Comparison of ENCODE assay signal across 8 cellular contexts in genomic region chr12:64824500-64825142, GRCh38. TPM values are rescaled to one million over a fixed set of nuclear protein-coding genes. Genes with fewer than 3 reads are reported as not detected.
DNase-seq lines count a peak whose midpoint lies in the region; ATAC-seq and TF ChIP-seq lines count a peak whose summit lies in the region.

TBC1D30 (plus strand) TSS chr12:64824647; CDS start chr12:64824880, 233 bp downstream.

- H4K20me1 ChIP-seq in GM23248 (ENCODE audit: insufficient read depth): no peaks in the 10 kb centered on the region

- peak within 1 kb of the TSS; percentile 42 for H3K4me3 ChIP-seq in BE2C (ENCODE audit: low read depth, low read length)
- peak within 1 kb of the TSS; percentile 66 for H3K4me3 ChIP-seq in GM23248
- H3K4me3 ChIP-seq in esophagus muscularis mucosa: peak within 1 kb of the TSS; percentile 52 to 60 (median 55)
- H3K4me3 ChIP-seq in muscle layer of colon (ENCODE audit: low read depth in 1 of 2, low read length in 2 of 2): peak within 1 kb of the TSS; percentile 49
- H3K4me3 ChIP-seq in thoracic aorta: peak within 1 kb of the TSS; percentile 65

- peaks cover 15% of the 10 kb centered on the region for H3K4me1 Mint-ChIP-seq in activated CD8-positive, alpha-beta T cell treated with anti-CD3 and anti-CD28 coated beads, Interleukin-2, amount 10 ng/mL, durations not matched to agents 7 days and 5 days (ENCODE audit: low read depth)

- intact Hi-C loops in esophagus muscularis mucosa (cut with DNase I): no loop called here

- 2 to 3% methylated on average over 60 to 68 of the region's 69 CpGs for WGBS in GM23248 (ENCODE audit: low coverage in 1 of 2, low lambda C conversion rate in 2 of 2, missing lambda C conversion rate in 2 of 2), 2 experiments
- WGBS in esophagus muscularis mucosa: 0% methylated on average over 23 of the region's 69 CpGs

- no peak for TF ChIP-seq POLR2A in esophagus muscularis mucosa (IDR thresholded peaks at IDR 0.05; ENCODE audit: low read depth)

- H3K4me2 ChIP-seq in GM23248 (ENCODE audit: unreplicated experiment): peak within 1 kb of the TSS; percentile 78

- H3K27me3 ChIP-seq in BE2C (peaks cover 52% of the 10 kb centered on the region), GM23248 (replicated peaks; ENCODE audit: insufficient read depth) (peaks cover 58% of the 10 kb centered on the region), esophagus muscularis mucosa (peaks cover 0 to 65% (median 35%) of the 10 kb centered on the region in 4 donors), muscle layer of colon (ENCODE audit: control insufficient read depth in 1 of 2, insufficient read depth in 2 of 2, low read length in 2 of 2) (peaks cover 37 to 40% of the 10 kb centered on the region in 2 donors), thoracic aorta (replicated peaks; ENCODE audit: insufficient read depth) (peaks cover 9% of the 10 kb centered on the region)

- H3K4me1 ChIP-seq in BE2C (no peaks in the 10 kb centered on the region), GM23248 (ENCODE audit: insufficient read depth) (no peaks in the 10 kb centered on the region), esophagus muscularis mucosa (peaks cover 20 to 28% (median 27%) of the 10 kb centered on the region in 4 donors), muscle layer of colon (ENCODE audit: insufficient read depth, low read length) (peaks cover 19% of the 10 kb centered on the region), thoracic aorta (ENCODE audit: control insufficient read depth in 1 of 2, low read depth in 2 of 2) (peaks cover 18 to 24% of the 10 kb centered on the region in 2 donors)

- no peaks in the 10 kb centered on the region for H3K9me2 ChIP-seq in GM23248 (ENCODE audit: insufficient read depth)

- H3K9me3 ChIP-seq in BE2C (no peaks in the 10 kb centered on the region), GM23248 (ENCODE audit: low read depth) (no peaks in the 10 kb centered on the region), esophagus muscularis mucosa (peaks cover 0 to 4% (median 2%) of the 10 kb centered on the region in 4 donors), muscle layer of colon (ENCODE audit: low read length) (peaks cover 5% of the 10 kb centered on the region), thoracic aorta (no peaks in the 10 kb centered on the region)

- no peak for TF ChIP-seq CTCF in BE2C (IDR thresholded peaks at IDR 0.05; ENCODE audit: low read depth, low read length)
- no peak for TF ChIP-seq CTCF in esophagus muscularis mucosa (IDR thresholded peaks at IDR 0.05)
- TF ChIP-seq CTCF in thoracic aorta (IDR thresholded peaks at IDR 0.05): no peak

- no peaks in the 10 kb centered on the region for H3K36me3 Mint-ChIP-seq in activated CD8-positive, alpha-beta T cell treated with anti-CD3 and anti-CD28 coated beads, Interleukin-2, amount 10 ng/mL, durations not matched to agents 7 days and 5 days (ENCODE audit: low read depth)

- peaks cover 47% of the 10 kb centered on the region for H3K27me3 Mint-ChIP-seq in activated CD8-positive, alpha-beta T cell treated with anti-CD3 and anti-CD28 coated beads, Interleukin-2, amount 10 ng/mL, durations not matched to agents 7 days and 5 days (ENCODE audit: low read depth)

- peak within 1 kb of the TSS; percentile 69 for H2AFZ ChIP-seq in GM23248

- no peak within 1 kb of the TSS for H3K9ac ChIP-seq in GM23248
- no peak within 1 kb of the TSS for H3K9ac ChIP-seq in muscle layer of colon (ENCODE audit: low read length)

- peaks cover 2% of the 10 kb centered on the region for H3K9me3 Mint-ChIP-seq in activated CD8-positive, alpha-beta T cell treated with anti-CD3 and anti-CD28 coated beads, Interleukin-2, amount 10 ng/mL, durations not matched to agents 7 days and 5 days (ENCODE audit: insufficient read depth)

- no peak within 1 kb of the TSS for H3K27ac ChIP-seq in GM23248
- H3K27ac ChIP-seq in esophagus muscularis mucosa (replicated peaks in 1 of 4): no peak within 1 kb of the TSS
- H3K27ac ChIP-seq in muscle layer of colon (ENCODE audit: low read depth, low read length): no peak within 1 kb of the TSS
- no peak within 1 kb of the TSS for H3K27ac ChIP-seq in thoracic aorta

- H3K79me2 ChIP-seq in GM23248 (ENCODE audit: insufficient read depth): no peaks in the 10 kb centered on the region

- H3K36me3 ChIP-seq in BE2C (no peaks in the 10 kb centered on the region), GM23248 (ENCODE audit: low read depth) (no peaks in the 10 kb centered on the region), esophagus muscularis mucosa (no peaks in the 10 kb centered on the region), muscle layer of colon (ENCODE audit: insufficient read depth, low read length) (no peaks in the 10 kb centered on the region), thoracic aorta (no peaks in the 10 kb centered on the region)

- no peak for TF ChIP-seq EP300 in esophagus muscularis mucosa (IDR thresholded peaks at IDR 0.05)

- no peak within 1 kb of the TSS for H3K27ac Mint-ChIP-seq in activated CD8-positive, alpha-beta T cell treated with anti-CD3 and anti-CD28 coated beads, Interleukin-2, amount 10 ng/mL, durations not matched to agents 7 days and 5 days

- ATAC-seq in activated CD8-positive, alpha-beta T cell treated with anti-CD3 and anti-CD28 coated beads, Interleukin-2, amount 10 ng/mL, durations not matched to agents 7 days and 5 days: peak; percentile 82
- ATAC-seq in thoracic aorta (ENCODE audit: insufficient number of reproducible peaks, low FRiP score, low read depth) (no peak), HG03457 (IDR thresholded peaks at IDR 0.05; ENCODE audit: unreplicated experiment) (no peak)

- peak within 1 kb of the TSS; percentile 63 for H3K4me3 Mint-ChIP-seq in activated CD8-positive, alpha-beta T cell treated with anti-CD3 and anti-CD28 coated beads, Interleukin-2, amount 10 ng/mL, durations not matched to agents 7 days and 5 days

- DNase-seq in BE2C (peak; percentile 39), GM23248 (peak; percentile 45), NCI-H2081 (lab: John Stamatoyannopoulos, UW) (peak; percentile 74 to 88), esophagus muscularis mucosa (ENCODE audit: extremely low spot score) (peak; percentile 85), thoracic aorta (ENCODE audit: low spot score) (no peak)
- peak; percentile 23 for DNase-seq in activated CD8-positive, alpha-beta T cell treated with anti-CD3 and anti-CD28 coated beads, Interleukin-2, amount 10 ng/mL, durations not matched to agents 7 days and 5 days

- in situ Hi-C loops in GM23248 (cut with MboI): no loop called here

- POLR2A ChIA-PET in activated CD8-positive, alpha-beta T cell treated with anti-CD3 and anti-CD28 coated beads, Interleukin-2, amount 10 ng/mL, durations not matched to agents 7 days and 5 days (lab: Charles Lee): no interaction called here

- H3F3A ChIP-seq in GM23248 (ENCODE audit: insufficient read depth): no peaks in the 10 kb centered on the region

- CTCF ChIA-PET in activated CD8-positive, alpha-beta T cell treated with anti-CD3 and anti-CD28 coated beads, Interleukin-2, amount 10 ng/mL, durations not matched to agents 7 days and 5 days (lab: Charles Lee): interaction anchor here (1.1 kb wide), 1 partner anchor 28 kb away, joined by 3 read pairs; no protein-coding TSS in a partner anchor

RNA-seq across cellular contexts. Expression of gene TBC1D30, which starts in this region (rescaled TPM):
- polyA plus RNA-seq in BE2C (2012; ENCODE audit: insufficient read depth, insufficient read length, low read depth): 0.32 TPM
- not detected in 2 replicates for total RNA-seq in GM23248 (2014; rRNA removed; shearing (Covaris generic))
- 0.09 and 0.49 TPM in 2 replicates for polyA plus RNA-seq in GM23248 (2016; fragmentation: Nextera tagmentation; extraction: Ambion mirVana)
- under 1 TPM; 0.05 to 0.11 TPM for total RNA-seq in activated CD8-positive, alpha-beta T cell treated with anti-CD3 and anti-CD28 coated beads, Interleukin-2, amount 10 ng/mL, durations not matched to agents 7 days and 5 days
- total RNA-seq in esophagus muscularis mucosa (1 to 10 TPM; 1.9 to 4.0 (median 2.7) TPM), thoracic aorta (10 to 100 TPM in 1 of 2 donors, 1 to 10 TPM in 1; 7.6 to 19.0 TPM)

Comparison
In these comparisons a context has a peak if more than half of its experiments do, and no peak if none do; other contexts are left out.
1. Peak in DNase-seq, H3K4me3 ChIP-seq and H3K4me2 ChIP-seq in GM23248; RNA of the gene not detected or under 1 TPM.
2. Peak in DNase-seq and ATAC-seq in activated CD8-positive, alpha-beta T cell treated with anti-CD3 and anti-CD28 coated beads, Interleukin-2, amount 10 ng/mL, durations not matched to agents 7 days and 5 days; RNA of the gene not detected or under 1 TPM.